1 cellular context compared by ENCODE assay signal in genomic region chr18:24894880-24895279, GRCh38.
TF ChIP-seq lines count a peak whose summit lies in the region.

No MANE protein-coding gene starts in this region.

TF ChIP-seq in SK-N-SH treated with all-trans-retinoic acid at 6 μM for 48 hours, 23 proteins besides CTCF, POLR2A, EP300 and RAD21 (continued from another document):
- peak; percentile 77; the same call in 1 of the 2 replicates for TF ChIP-seq CSRNP3 (CRISPR knock-in tag; IDR thresholded peaks at IDR 0.05)
- no peak for TF ChIP-seq ESRRG (CRISPR knock-in tag; IDR thresholded peaks at IDR 0.05)
- peak; percentile 67; the same call in 1 of the 2 replicates for TF ChIP-seq PATZ1 (CRISPR knock-in tag; IDR thresholded peaks at IDR 0.05; ENCODE audit: borderline replicate concordance)
- TF ChIP-seq TCF4 (CRISPR knock-in tag; IDR thresholded peaks at IDR 0.05; ENCODE audit: borderline replicate concordance), result no peak
- TF ChIP-seq OSR1 (CRISPR knock-in tag; IDR thresholded peaks at IDR 0.05), result no peak
- TF ChIP-seq ISL1 (CRISPR knock-in tag; IDR thresholded peaks at IDR 0.05), result peak; percentile 75
- TF ChIP-seq RARB (CRISPR knock-in tag; IDR thresholded peaks at IDR 0.05), result no peak; the same call in 1 of the 2 replicates
- TF ChIP-seq TOX (CRISPR knock-in tag; IDR thresholded peaks at IDR 0.05; ENCODE audit: borderline replicate concordance), result peak; percentile 94
- TF ChIP-seq ZNF565 (CRISPR knock-in tag; conservative IDR thresholded peaks at IDR 0.05; ENCODE audit: low read depth), result no peak
- no peak for TF ChIP-seq CREB5 (CRISPR knock-in tag; IDR thresholded peaks at IDR 0.05; ENCODE audit: low read depth)
- TF ChIP-seq TSHZ2 (CRISPR knock-in tag; IDR thresholded peaks at IDR 0.05), result peak; percentile 71
- no peak for TF ChIP-seq BACH2 (CRISPR knock-in tag; IDR thresholded peaks at IDR 0.05; ENCODE audit: borderline replicate concordance)
- TF ChIP-seq ZC3H10 (CRISPR knock-in tag; IDR thresholded peaks at IDR 0.05), result peak; percentile 64; the same call in 1 of the 2 replicates
- TF ChIP-seq ZFP30 (CRISPR knock-in tag; IDR thresholded peaks at IDR 0.05), result no peak
- no peak for TF ChIP-seq ZNF70 (CRISPR knock-in tag; IDR thresholded peaks at IDR 0.05)
